In genomic region chr6:25457519-25457918, GRCh38 we compare ENCODE assay signal across 22 cellular contexts.
"Had no signal": no experiment of that assay in that cellular context is flagged by ENCODE, and none has a peak within 500 bp of the region (broad histone marks: within the 10 kb centered on the region; RNA-seq: fewer than 3 reads in every experiment).

No MANE protein-coding gene starts in this region.

- H3K4me1 ChIP-seq: body of pancreas, pancreas had no signal

- H3K4me1 Mint-ChIP-seq: activated CD4-positive, alpha-beta memory T cell treated with anti-CD3 and anti-CD28 coated beads, Interleukin-2, amount 10 ng/mL, durations not matched to agents 7 days and 5 days; activated CD4-positive, alpha-beta T cell treated with anti-CD3 and anti-CD28 coated beads, Interleukin-2, amount 10 ng/mL, durations not matched to agents 24 days and 14 days; activated naive CD4-positive, alpha-beta T cell treated with anti-CD3 and anti-CD28 coated beads, Interleukin-2, amount 10 ng/mL, durations not matched to agents 7 days and 5 days; natural killer cell; stimulated activated effector memory CD8-positive, alpha-beta T cell treated with anti-CD3 and anti-CD28 coated beads, Interleukin-12 subunit alpha, Interleukin-12 subunit beta, amount 100 ng/mL, for 72 hours; stimulated activated naive CD8-positive, alpha-beta T cell treated with anti-CD3 and anti-CD28 coated beads, Interleukin-15, amount 100 ng/mL, for 72 hours had no signal

- H3K27me3 ChIP-seq: body of pancreas, left lung, pancreas, tibial artery had no signal

- H3K4me3 Mint-ChIP-seq: activated CD4-positive, alpha-beta memory T cell treated with anti-CD3 and anti-CD28 coated beads, Interleukin-2, amount 10 ng/mL, durations not matched to agents 7 days and 5 days; activated CD4-positive, alpha-beta T cell treated with anti-CD3 and anti-CD28 coated beads, Interleukin-2, amount 10 ng/mL, durations not matched to agents 24 days and 14 days; activated naive CD4-positive, alpha-beta T cell treated with anti-CD3 and anti-CD28 coated beads, Interleukin-2, amount 10 ng/mL, durations not matched to agents 7 days and 5 days; mesothelial cell of epicardium; natural killer cell; stimulated activated effector memory CD8-positive, alpha-beta T cell treated with anti-CD3 and anti-CD28 coated beads, Interleukin-12 subunit alpha, Interleukin-12 subunit beta, amount 100 ng/mL, for 72 hours; stimulated activated naive CD8-positive, alpha-beta T cell treated with anti-CD3 and anti-CD28 coated beads, Interleukin-15, amount 100 ng/mL, for 72 hours had no signal

- H3K9me3 ChIP-seq: body of pancreas, left lung, pancreas, tibial artery had no signal

- H3K9me3 Mint-ChIP-seq: activated CD4-positive, alpha-beta memory T cell treated with anti-CD3 and anti-CD28 coated beads, Interleukin-2, amount 10 ng/mL, durations not matched to agents 7 days and 5 days; activated CD4-positive, alpha-beta T cell treated with anti-CD3 and anti-CD28 coated beads, Interleukin-2, amount 10 ng/mL, durations not matched to agents 24 days and 14 days; activated naive CD4-positive, alpha-beta T cell treated with anti-CD3 and anti-CD28 coated beads, Interleukin-2, amount 10 ng/mL, durations not matched to agents 7 days and 5 days; mesothelial cell of epicardium; natural killer cell; stimulated activated effector memory CD8-positive, alpha-beta T cell treated with anti-CD3 and anti-CD28 coated beads, Interleukin-12 subunit alpha, Interleukin-12 subunit beta, amount 100 ng/mL, for 72 hours; stimulated activated naive CD8-positive, alpha-beta T cell treated with anti-CD3 and anti-CD28 coated beads, Interleukin-15, amount 100 ng/mL, for 72 hours had no signal

- H3K27ac Mint-ChIP-seq: activated CD4-positive, alpha-beta memory T cell treated with anti-CD3 and anti-CD28 coated beads, Interleukin-2, amount 10 ng/mL, durations not matched to agents 7 days and 5 days; activated CD4-positive, alpha-beta T cell treated with anti-CD3 and anti-CD28 coated beads, Interleukin-2, amount 10 ng/mL, durations not matched to agents 24 days and 14 days; activated naive CD4-positive, alpha-beta T cell treated with anti-CD3 and anti-CD28 coated beads, Interleukin-2, amount 10 ng/mL, durations not matched to agents 7 days and 5 days; mesothelial cell of epicardium; natural killer cell; stimulated activated effector memory CD8-positive, alpha-beta T cell treated with anti-CD3 and anti-CD28 coated beads, Interleukin-12 subunit alpha, Interleukin-12 subunit beta, amount 100 ng/mL, for 72 hours; stimulated activated naive CD8-positive, alpha-beta T cell treated with anti-CD3 and anti-CD28 coated beads, Interleukin-15, amount 100 ng/mL, for 72 hours had no signal

- H3K4me3 ChIP-seq: body of pancreas, left lung, pancreas, tibial artery had no signal

- H3K27me3 Mint-ChIP-seq: activated CD4-positive, alpha-beta memory T cell treated with anti-CD3 and anti-CD28 coated beads, Interleukin-2, amount 10 ng/mL, durations not matched to agents 7 days and 5 days; activated CD4-positive, alpha-beta T cell treated with anti-CD3 and anti-CD28 coated beads, Interleukin-2, amount 10 ng/mL, durations not matched to agents 24 days and 14 days; activated naive CD4-positive, alpha-beta T cell treated with anti-CD3 and anti-CD28 coated beads, Interleukin-2, amount 10 ng/mL, durations not matched to agents 7 days and 5 days; stimulated activated naive CD8-positive, alpha-beta T cell treated with anti-CD3 and anti-CD28 coated beads, Interleukin-15, amount 100 ng/mL, for 72 hours had no signal

- H3K36me3 ChIP-seq: left lung, pancreas, tibial artery had no signal

- FAIRE-seq: pancreas, small intestine had no signal

- DNase-seq: activated CD4-positive, alpha-beta memory T cell treated with anti-CD3 and anti-CD28 coated beads, Interleukin-2, amount 10 ng/mL, durations not matched to agents 7 days and 5 days; activated CD4-positive, alpha-beta T cell treated with anti-CD3 and anti-CD28 coated beads, Interleukin-2, amount 10 ng/mL, durations not matched to agents 24 days and 14 days; activated CD4-positive, CD25-positive, alpha-beta regulatory T cell; activated effector memory CD4-positive, alpha-beta T cell treated with anti-CD3 and anti-CD28 coated beads, Interleukin-2, amount 50 U/mL, for 16 hours; activated naive CD4-positive, alpha-beta T cell treated with anti-CD3 and anti-CD28 coated beads, Interleukin-2, amount 10 ng/mL, durations not matched to agents 7 days and 5 days; amygdala; body of pancreas; caudate nucleus; dermis blood vessel endothelial cell; effector CD8-positive, alpha-beta T cell; erythroblast; foreskin fibroblast; left lung; natural killer cell; pancreas; small intestine; stimulated activated CD4-positive, alpha-beta T cell treated with anti-CD3 and anti-CD28 coated beads, Interleukin-2, amount 100 ng/mL, for 24 hours; stimulated activated naive CD8-positive, alpha-beta T cell treated with anti-CD3 and anti-CD28 coated beads, Interleukin-15, amount 100 ng/mL, for 72 hours; T-helper 1 cell; tibial artery had no signal

- H3K27ac ChIP-seq: body of pancreas, left lung, pancreas, tibial artery had no signal

- H3K36me3 Mint-ChIP-seq: activated naive CD4-positive, alpha-beta T cell treated with anti-CD3 and anti-CD28 coated beads, Interleukin-2, amount 10 ng/mL, durations not matched to agents 7 days and 5 days; mesothelial cell of epicardium; natural killer cell; stimulated activated effector memory CD8-positive, alpha-beta T cell treated with anti-CD3 and anti-CD28 coated beads, Interleukin-12 subunit alpha, Interleukin-12 subunit beta, amount 100 ng/mL, for 72 hours had no signal
